In genomic region chr5:150342583-150342982, GRCh38 we compare ENCODE assay signal across 15 cellular contexts. TPM values are rescaled to one million over a fixed set of nuclear protein-coding genes. Genes with fewer than 3 reads are reported as not detected.
"Had no signal": no experiment of that assay in that cellular context is flagged by ENCODE, and none has a peak within 500 bp of the region (broad histone marks: within the 10 kb centered on the region; RNA-seq: fewer than 3 reads in every experiment).

No MANE protein-coding gene starts in this region.

- H3K27ac Mint-ChIP-seq: activated naive CD4-positive, alpha-beta T cell treated with anti-CD3 and anti-CD28 coated beads, Interleukin-2, amount 50 U/mL, for 24 hours; activated T-cell treated with anti-CD3 and anti-CD28 coated beads, Interleukin-2, amount 50 U/mL, for 24 hours; endodermal cell; mesothelial cell of epicardium had no signal

- H3K27me3 ChIP-seq: brain microvascular endothelial cell, hepatocyte, tibial nerve, vagina had no signal

- H3K9me3 Mint-ChIP-seq: activated naive CD4-positive, alpha-beta T cell treated with anti-CD3 and anti-CD28 coated beads, Interleukin-2, amount 50 U/mL, for 24 hours; activated T-cell treated with anti-CD3 and anti-CD28 coated beads, Interleukin-2, amount 50 U/mL, for 24 hours; endodermal cell; mesothelial cell of epicardium had no signal

- H3K4me3 Mint-ChIP-seq: activated naive CD4-positive, alpha-beta T cell treated with anti-CD3 and anti-CD28 coated beads, Interleukin-2, amount 50 U/mL, for 24 hours; activated T-cell treated with anti-CD3 and anti-CD28 coated beads, Interleukin-2, amount 50 U/mL, for 24 hours; endodermal cell; mesothelial cell of epicardium had no signal

- H3K9ac ChIP-seq: parathyroid adenoma had no signal

- H3K4me3 ChIP-seq: hepatocyte, tibial nerve, vagina had no signal

- H3K27ac ChIP-seq: brain microvascular endothelial cell, hepatocyte, parathyroid adenoma, tibial nerve, vagina had no signal

- DNase-seq: activated CD4-positive, alpha-beta T cell treated with anti-CD3 and anti-CD28 coated beads for 48 hours; activated effector memory CD4-positive, alpha-beta T cell treated with Interleukin-2 at 50 U/mL for 16 hours; activated T-cell treated with anti-CD3 and anti-CD28 coated beads, Interleukin-2, amount 50 U/mL, for 24 hours; brain microvascular endothelial cell; dermis blood vessel endothelial cell; endodermal cell; erythroblast; retina; stimulated activated CD4-positive, alpha-beta T cell treated with anti-CD3 and anti-CD28 coated beads, Interleukin-4, amount 100 ng/mL, for 4 hours had no signal

- H3K4me1 ChIP-seq: parathyroid adenoma, vagina had no signal

- H3K36me3 ChIP-seq: brain microvascular endothelial cell, tibial nerve, vagina had no signal

- H3K36me3 Mint-ChIP-seq: activated naive CD4-positive, alpha-beta T cell treated with anti-CD3 and anti-CD28 coated beads, Interleukin-2, amount 50 U/mL, for 24 hours; mesothelial cell of epicardium had no signal

- H3K9me3 ChIP-seq: tibial nerve, vagina had no signal

- H2AFZ ChIP-seq: hepatocyte, parathyroid adenoma had no signal

- H3K27me3 Mint-ChIP-seq: activated naive CD4-positive, alpha-beta T cell treated with anti-CD3 and anti-CD28 coated beads, Interleukin-2, amount 50 U/mL, for 24 hours; activated T-cell treated with anti-CD3 and anti-CD28 coated beads, Interleukin-2, amount 50 U/mL, for 24 hours had no signal

- H3K4me2 ChIP-seq: hepatocyte had no signal

- H3K79me2 ChIP-seq: hepatocyte, parathyroid adenoma had no signal

- H3K4me1 Mint-ChIP-seq: activated naive CD4-positive, alpha-beta T cell treated with anti-CD3 and anti-CD28 coated beads, Interleukin-2, amount 50 U/mL, for 24 hours had no signal

RNA-seq across cellular contexts. Expression of gene CAMK2A, which starts 53.0 kb away (rescaled TPM):
- total RNA-seq: dermis blood vessel endothelial cell had no signal
